ENCODE assay signal across 8 cellular contexts in genomic region chr18:23503967-23504352, GRCh38. TPM values are rescaled to one million over a fixed set of nuclear protein-coding genes. Genes with fewer than 3 reads are reported as not detected.
DNase-seq lines count a peak whose midpoint lies in the region; ATAC-seq, FAIRE-seq and TF ChIP-seq lines count a peak whose summit lies in the region.

No MANE protein-coding gene starts in this region.

- peak overlapping the region; percentile 36 for H3K27ac ChIP-seq in endothelial cell of umbilical vein (ENCODE audit: insufficient read depth, low read depth, low read length)

- H3K36me3 ChIP-seq in endothelial cell of umbilical vein (ENCODE audit: control insufficient read depth in 2 of 2, extremely low read depth in 1 of 2, insufficient read depth in 2 of 2, low read length in 2 of 2), result peaks cover 7 to 8% of the 10 kb centered on the region in 2 experiments

- H3K9me3 ChIP-seq in endothelial cell of umbilical vein (replicated peaks; ENCODE audit: control insufficient read depth, insufficient read depth, low read length), result no peaks in the 10 kb centered on the region

- POLR2A ChIA-PET in endothelial cell of umbilical vein (lab: Charles Lee), result no interaction called here

- TF ChIP-seq CTCF in endothelial cell of umbilical vein (IDR thresholded peaks at IDR 0.05; ENCODE audit: extremely low read depth in 1 of 2, insufficient read depth in 1 of 2, low read depth in 1 of 2, low read length in 2 of 2) (no peak), progenitor cell of endocrine pancreas (IDR thresholded peaks at IDR 0.05; ENCODE audit: unreplicated experiment) (no peak)

- peaks cover 4% of the 10 kb centered on the region for H3K27me3 Mint-ChIP-seq in progenitor cell of endocrine pancreas

- BruUV-seq in endothelial cell of umbilical vein (replicated peaks; lab: Mats Ljungman, UMichigan), result no TSS peak

- peak overlapping the region; percentile 59 for H2AFZ ChIP-seq in endothelial cell of umbilical vein (ENCODE audit: low read depth, low read length)

- ATAC-seq in HG03135 (IDR thresholded peaks at IDR 0.05; ENCODE audit: unreplicated experiment), result no peak
- no peak for ATAC-seq in HG03342 (IDR thresholded peaks at IDR 0.05; ENCODE audit: unreplicated experiment)
- no peak for ATAC-seq in GM19395 (IDR thresholded peaks at IDR 0.05; ENCODE audit: unreplicated experiment)
- no peak for ATAC-seq in HG02884 (IDR thresholded peaks at IDR 0.05; ENCODE audit: unreplicated experiment)

- peaks cover 20% of the 10 kb centered on the region for H3K4me1 Mint-ChIP-seq in progenitor cell of endocrine pancreas (ENCODE audit: low read depth)

- peak; percentile 15 for FAIRE-seq in endothelial cell of umbilical vein (lab: Jason Lieb, UNC)

- H3K4me1 ChIP-seq in endothelial cell of umbilical vein (ENCODE audit: control insufficient read depth, extremely low read depth, insufficient read depth, low read length), result peaks cover 18% of the 10 kb centered on the region

- H3K27ac Mint-ChIP-seq in progenitor cell of endocrine pancreas, result peak overlapping the region; percentile 89

- CTCF ChIA-PET in endothelial cell of umbilical vein (lab: Charles Lee), result interaction anchor here (1.8 to 3.3 kb wide), 3 partner anchors 12 to 16 kb away, joined by 4 to 18 read pairs (median 9); no protein-coding TSS in a partner anchor

- dilution Hi-C loops in endothelial cell of umbilical vein (cut with MboI; ENCODE audit: extremely low pct_ligation_motif_present, low sequenced_read_pairs), result no loop called here

- no peaks in the 10 kb centered on the region for H4K20me1 ChIP-seq in endothelial cell of umbilical vein (replicated peaks; ENCODE audit: control insufficient read depth, extremely low read depth, insufficient read depth, low read length)

- in situ Hi-C loops in G401 (cut with HindIII; ENCODE audit: low sequenced_read_pairs), result no loop called here

- no peaks in the 10 kb centered on the region for H3K27me3 ChIP-seq in endothelial cell of umbilical vein (ENCODE audit: control insufficient read depth in 2 of 2, insufficient read depth in 2 of 2, low read length in 2 of 2)

- H3K4me3 ChIP-seq in endothelial cell of umbilical vein (replicated peaks in 1 of 3; ENCODE audit: insufficient read depth in 1 of 3, low read depth in 1 of 3, low read length in 3 of 3), result peak overlapping the region; percentile 54 to 86 (median 75)

- peaks cover 6% of the 10 kb centered on the region for H3K79me2 ChIP-seq in endothelial cell of umbilical vein (ENCODE audit: control insufficient read depth, insufficient read depth, low read length)

- H3K9me3 Mint-ChIP-seq in progenitor cell of endocrine pancreas (ENCODE audit: low read depth), result no peaks in the 10 kb centered on the region

- H3K4me2 ChIP-seq in endothelial cell of umbilical vein (ENCODE audit: insufficient read depth, low read length), result peak overlapping the region; percentile 84

- no peak for TF ChIP-seq POLR2A in endothelial cell of umbilical vein (IDR thresholded peaks at IDR 0.05; ENCODE audit: low read depth, low read length)

- peak overlapping the region; percentile 72 for H3K9ac ChIP-seq in endothelial cell of umbilical vein (replicated peaks; ENCODE audit: extremely low read depth, insufficient read depth, low read length)

- H3K36me3 Mint-ChIP-seq in progenitor cell of endocrine pancreas (ENCODE audit: insufficient read depth), result peaks cover 10% of the 10 kb centered on the region

- DNase-seq in G401 (ENCODE audit: low spot score) (peak; percentile 17), RKO (ENCODE audit: low spot score) (peak; percentile 28), endothelial cell of umbilical vein (ENCODE audit: low read depth, low spot score) (no peak), progenitor cell of endocrine pancreas (ENCODE audit: low spot score, unreplicated experiment) (no peak)

- intact Hi-C loops in endothelial cell of umbilical vein (cut with micrococcal nuclease), result loop anchor here (1.0 to 5.0 kb wide), 5 partner anchors 15 to 692 kb away; no protein-coding TSS in a partner anchor

- H3K9me1 ChIP-seq in endothelial cell of umbilical vein (replicated peaks; ENCODE audit: control insufficient read depth, extremely low read depth, insufficient read depth, low read length), result no peaks in the 10 kb centered on the region

- peak overlapping the region; percentile 93 for H3K4me3 Mint-ChIP-seq in progenitor cell of endocrine pancreas (ENCODE audit: low read depth)

TF ChIP-seq in endothelial cell of umbilical vein, 7 proteins besides CTCF, POLR2A, EP300 and RAD21:
- no peak for TF ChIP-seq MAX (IDR thresholded peaks at IDR 0.05; ENCODE audit: insufficient read depth, insufficient read length)
- TF ChIP-seq POLR2AphosphoS5 (IDR thresholded peaks at IDR 0.05; ENCODE audit: insufficient read depth, low read depth, low read length), result no peak
- TF ChIP-seq FOS (IDR thresholded peaks at IDR 0.05; ENCODE audit: borderline replicate concordance, insufficient read depth, low read length), result no peak
- no peak for TF ChIP-seq GATA2 (IDR thresholded peaks at IDR 0.05; ENCODE audit: insufficient read depth, insufficient read length, low read depth, low read length)
- TF ChIP-seq MYC (IDR thresholded peaks at IDR 0.05; ENCODE audit: low read depth, low read length), result no peak
- no peak for TF ChIP-seq JUN (IDR thresholded peaks at IDR 0.05; ENCODE audit: borderline replicate concordance, insufficient read depth, insufficient read length, low read depth)
- TF ChIP-seq EZH2 (IDR thresholded peaks at IDR 0.05; ENCODE audit: borderline replicate concordance, low read depth, low read length, severe bottlenecking), result no peak

RNA-seq across cellular contexts. Expression of gene RMC1, which starts 0.6 kb away (rescaled TPM):
- total RNA-seq in G401 (2014; rRNA removed; shearing (Covaris generic)), result 12.9 and 18.5 TPM in 2 replicates
- total RNA-seq in endothelial cell of umbilical vein, result 27.8 and 29.7 TPM in 2 replicates
- polyA plus RNA-seq in endothelial cell of umbilical vein, result 26.2 and 27.4 TPM in 2 replicates
- 20.6 and 21.6 TPM in 2 replicates for polyA plus RNA-seq in endothelial cell of umbilical vein (2011; cell fraction: cytosol; rRNA removed)
- polyA plus RNA-seq in endothelial cell of umbilical vein (2011; cell fraction: nucleus; rRNA removed), result 57.5 and 72.0 TPM in 2 replicates
- 21.3 and 22.2 TPM in 2 replicates for polyA plus RNA-seq in endothelial cell of umbilical vein (2012)
- polyA minus RNA-seq in endothelial cell of umbilical vein, result 20.7 and 21.1 TPM in 2 replicates
- polyA minus RNA-seq in endothelial cell of umbilical vein (2011; cell fraction: cytosol; rRNA and poly(A)+ RNA removed), result 12.3 TPM
- 17.9 and 22.2 TPM in 2 replicates for polyA minus RNA-seq in endothelial cell of umbilical vein (2011; cell fraction: nucleus; rRNA and poly(A)+ RNA removed)
- 25.5 and 28.5 TPM in 2 replicates for total RNA-seq in progenitor cell of endocrine pancreas

RNA-seq across cellular contexts. Expression of gene RIOK3, which starts 50.9 kb away (rescaled TPM):
- 27.3 and 50.2 TPM in 2 replicates for total RNA-seq in G401 (2014; rRNA removed; shearing (Covaris generic))
- total RNA-seq in endothelial cell of umbilical vein (50.7 and 55.7 TPM in 2 replicates), progenitor cell of endocrine pancreas (52.7 and 52.8 TPM in 2 replicates)
- 12.4 and 14.8 TPM in 2 replicates for polyA plus RNA-seq in endothelial cell of umbilical vein
- polyA plus RNA-seq in endothelial cell of umbilical vein (2011; cell fraction: cytosol; rRNA removed), result 18.1 and 19.6 TPM in 2 replicates
- polyA plus RNA-seq in endothelial cell of umbilical vein (2011; cell fraction: nucleus; rRNA removed), result 49.5 and 55.9 TPM in 2 replicates
- polyA plus RNA-seq in endothelial cell of umbilical vein (2012), result 40.6 and 42.5 TPM in 2 replicates
- 25.1 and 27.5 TPM in 2 replicates for polyA minus RNA-seq in endothelial cell of umbilical vein
- polyA minus RNA-seq in endothelial cell of umbilical vein (2011; cell fraction: cytosol; rRNA and poly(A)+ RNA removed), result 29.1 TPM
- polyA minus RNA-seq in endothelial cell of umbilical vein (2011; cell fraction: nucleus; rRNA and poly(A)+ RNA removed), result 30.4 and 37.9 TPM in 2 replicates

Comparison
In these comparisons a context has a peak if more than half of its experiments do, and no peak if none do; other contexts are left out.
1. DNase-seq: peak in G401 (single experiment) and RKO (single experiment); none in endothelial cell of umbilical vein (single experiment) and progenitor cell of endocrine pancreas (single experiment).